18 cellular contexts compared by ENCODE assay signal in the genomic region with DNA sequence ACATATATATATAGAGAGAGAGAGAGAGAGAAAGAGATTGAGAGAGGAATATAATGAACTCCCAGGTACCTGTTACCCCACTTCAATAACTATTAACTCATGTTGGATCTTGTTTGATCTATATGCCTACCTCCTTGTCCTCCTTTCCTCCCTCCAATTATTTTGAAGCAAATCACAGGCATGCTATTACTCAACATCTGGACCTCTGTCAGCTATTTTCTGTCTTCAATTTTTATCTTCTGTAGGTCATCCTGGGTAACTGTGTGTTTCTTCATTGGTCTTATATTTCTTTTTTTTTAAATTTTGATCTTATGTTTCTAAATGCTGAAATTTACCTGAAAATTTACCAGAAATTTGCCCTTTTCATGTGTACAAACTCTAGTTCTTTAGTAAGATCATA.
"Had no signal": no experiment of that assay in that cellular context is flagged by ENCODE, and none has a peak within 500 bp of the region (broad histone marks: within the 10 kb centered on the region; RNA-seq: fewer than 3 reads in every experiment).

No MANE protein-coding gene starts in this region.

- H3K4me1 Mint-ChIP-seq: activated naive CD4-positive, alpha-beta T cell treated with anti-CD3 and anti-CD28 coated beads, Interleukin-2, amount 10 ng/mL, durations not matched to agents 7 days and 5 days had no signal

- DNase-seq: activated CD4-positive, alpha-beta T cell treated with anti-CD3 and anti-CD28 coated beads, Interleukin-2, amount 50 U/mL, for 48 hours; activated CD8-positive, alpha-beta memory T cell treated with anti-CD3 and anti-CD28 coated beads, Interleukin-2, amount 10 ng/mL, durations not matched to agents 7 days and 5 days; activated naive CD4-positive, alpha-beta T cell treated with anti-CD3 and anti-CD28 coated beads, Interleukin-2, amount 10 ng/mL, durations not matched to agents 7 days and 5 days; activated T-cell treated with anti-CD3 and anti-CD28 coated beads, Interleukin-2, amount 50 U/mL, for 1 hour; adrenal gland; central memory CD4-positive, alpha-beta T cell; esophagus squamous epithelium; left lung; posterior cingulate gyrus; retina; SK-N-SH; stimulated activated CD4-positive, alpha-beta T cell treated with anti-CD3 and anti-CD28 coated beads, Interleukin-12 subunit alpha, Interleukin-12 subunit beta, amount 100 ng/mL, for 4 hours; stimulated activated CD4-positive, alpha-beta T cell treated with anti-CD3 and anti-CD28 coated beads, Interleukin-2, amount 100 ng/mL, for 24 hours had no signal

- H3K9me3 Mint-ChIP-seq: activated naive CD4-positive, alpha-beta T cell treated with anti-CD3 and anti-CD28 coated beads, Interleukin-2, amount 10 ng/mL, durations not matched to agents 7 days and 5 days; natural killer cell treated with Interleukin-12 subunit alpha and Interleukin-12 subunit beta and Interleukin-15 and Interleukin-18, amount 100 ng/mL, for 72 hours had no signal

- H3K4me2 ChIP-seq: SK-N-SH had no signal

- H3K27me3 ChIP-seq: adrenal gland, esophagus squamous epithelium, gastroesophageal sphincter, left lung, tibial nerve had no signal

- H3K27ac ChIP-seq: coronary artery, esophagus squamous epithelium, gastroesophageal sphincter, tibial nerve, VCaP had no signal

- H3K4me3 ChIP-seq: adrenal gland, coronary artery, esophagus squamous epithelium, gastroesophageal sphincter, left lung, tibial nerve had no signal

- H3K9me2 ChIP-seq: SK-N-SH had no signal

- H3K36me3 Mint-ChIP-seq: natural killer cell treated with Interleukin-12 subunit alpha and Interleukin-12 subunit beta and Interleukin-15 and Interleukin-18, amount 100 ng/mL, for 72 hours had no signal

- H3K4me3 Mint-ChIP-seq: activated CD8-positive, alpha-beta memory T cell treated with anti-CD3 and anti-CD28 coated beads, Interleukin-2, amount 10 ng/mL, durations not matched to agents 7 days and 5 days; activated naive CD4-positive, alpha-beta T cell treated with anti-CD3 and anti-CD28 coated beads, Interleukin-2, amount 10 ng/mL, durations not matched to agents 7 days and 5 days; natural killer cell treated with Interleukin-12 subunit alpha and Interleukin-12 subunit beta and Interleukin-15 and Interleukin-18, amount 100 ng/mL, for 72 hours had no signal

- H3K9me3 ChIP-seq: adrenal gland, esophagus squamous epithelium, gastroesophageal sphincter, left lung, SK-N-SH, tibial nerve had no signal

- H3K27me3 Mint-ChIP-seq: activated CD8-positive, alpha-beta memory T cell treated with anti-CD3 and anti-CD28 coated beads, Interleukin-2, amount 10 ng/mL, durations not matched to agents 7 days and 5 days; activated naive CD4-positive, alpha-beta T cell treated with anti-CD3 and anti-CD28 coated beads, Interleukin-2, amount 10 ng/mL, durations not matched to agents 7 days and 5 days; natural killer cell treated with Interleukin-12 subunit alpha and Interleukin-12 subunit beta and Interleukin-15 and Interleukin-18, amount 100 ng/mL, for 72 hours had no signal

- H3K36me3 ChIP-seq: adrenal gland, tibial nerve had no signal

- ATAC-seq: activated CD8-positive, alpha-beta memory T cell treated with anti-CD3 and anti-CD28 coated beads, Interleukin-2, amount 10 ng/mL, durations not matched to agents 7 days and 5 days; gastroesophageal sphincter; natural killer cell treated with Interleukin-12 subunit alpha and Interleukin-12 subunit beta and Interleukin-15 and Interleukin-18, amount 100 ng/mL, for 72 hours had no signal

- H3K27ac Mint-ChIP-seq: activated CD8-positive, alpha-beta memory T cell treated with anti-CD3 and anti-CD28 coated beads, Interleukin-2, amount 10 ng/mL, durations not matched to agents 7 days and 5 days; activated naive CD4-positive, alpha-beta T cell treated with anti-CD3 and anti-CD28 coated beads, Interleukin-2, amount 10 ng/mL, durations not matched to agents 7 days and 5 days; natural killer cell treated with Interleukin-12 subunit alpha and Interleukin-12 subunit beta and Interleukin-15 and Interleukin-18, amount 100 ng/mL, for 72 hours had no signal
